1 cellular context compared by ENCODE assay signal in genomic region chr7:93053209-93053945, GRCh38.
TF ChIP-seq lines count a peak whose summit lies in the region.

No MANE protein-coding gene starts in this region.

TF ChIP-seq in IMR-90, 13 proteins besides CTCF, POLR2A, EP300 and RAD21 (continued from another document):
- TF ChIP-seq ELK1 (IDR thresholded peaks at IDR 0.05; ENCODE audit: borderline replicate concordance, low read depth, low read length), result no peak
